In the genomic region with DNA sequence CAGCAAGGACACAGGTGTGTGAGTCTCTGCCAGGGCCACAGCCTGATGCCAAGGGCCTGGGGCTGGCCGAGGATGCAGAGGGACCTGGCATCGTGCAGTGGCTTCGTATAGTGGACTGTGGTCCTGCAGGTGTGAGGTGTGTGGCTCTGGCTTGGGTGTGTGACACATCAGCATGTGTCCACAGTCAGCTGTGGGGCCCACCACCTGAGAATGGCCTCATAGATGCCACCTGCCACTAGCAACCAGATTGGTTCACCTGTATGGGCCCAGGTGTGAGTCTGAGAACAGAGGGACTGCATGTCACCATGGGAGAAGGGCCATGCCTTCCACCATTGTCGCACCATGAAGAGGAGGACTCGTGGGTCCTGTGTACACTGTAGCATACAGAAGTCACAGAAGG, we compare ENCODE assay signal across 2 cellular contexts.
TF ChIP-seq lines count a peak whose summit lies in the region.

No MANE protein-coding gene starts in this region.

TF ChIP-seq in liver, 16 proteins besides CTCF, POLR2A, EP300 and RAD21:
- no peak for TF ChIP-seq HNF4G (IDR thresholded peaks at IDR 0.05)
- TF ChIP-seq JUND (IDR thresholded peaks at IDR 0.05) = no peak
- TF ChIP-seq, protein P1, sequence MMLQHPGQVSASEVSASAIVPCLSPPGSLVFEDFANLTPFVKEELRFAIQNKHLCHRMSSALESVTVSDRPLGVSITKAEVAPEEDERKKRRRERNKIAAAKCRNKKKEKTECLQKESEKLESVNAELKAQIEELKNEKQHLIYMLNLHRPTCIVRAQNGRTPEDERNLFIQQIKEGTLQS (IDR thresholded peaks at IDR 0.05) = no peak
- no peak for TF ChIP-seq RXRA (IDR thresholded peaks at IDR 0.05)
- no peak for TF ChIP-seq NR2F2 (IDR thresholded peaks at IDR 0.05)
- no peak for TF ChIP-seq TAF1 (conservative IDR thresholded peaks at IDR 0.05)
- TF ChIP-seq SP1 (IDR thresholded peaks at IDR 0.05) = no peak
- TF ChIP-seq, protein P2, sequence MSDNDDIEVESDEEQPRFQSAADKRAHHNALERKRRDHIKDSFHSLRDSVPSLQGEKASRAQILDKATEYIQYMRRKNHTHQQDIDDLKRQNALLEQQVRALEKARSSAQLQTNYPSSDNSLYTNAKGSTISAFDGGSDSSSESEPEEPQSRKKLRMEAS (IDR thresholded peaks at IDR 0.05) = no peak
- TF ChIP-seq YY1 (IDR thresholded peaks at IDR 0.05) = no peak
- no peak for TF ChIP-seq GABPA (IDR thresholded peaks at IDR 0.05 in 1 of 2, conservative IDR thresholded peaks at IDR 0.05 in 1 of 2)
- TF ChIP-seq FOXA2 (IDR thresholded peaks at IDR 0.05) = no peak
- TF ChIP-seq, protein P3, sequence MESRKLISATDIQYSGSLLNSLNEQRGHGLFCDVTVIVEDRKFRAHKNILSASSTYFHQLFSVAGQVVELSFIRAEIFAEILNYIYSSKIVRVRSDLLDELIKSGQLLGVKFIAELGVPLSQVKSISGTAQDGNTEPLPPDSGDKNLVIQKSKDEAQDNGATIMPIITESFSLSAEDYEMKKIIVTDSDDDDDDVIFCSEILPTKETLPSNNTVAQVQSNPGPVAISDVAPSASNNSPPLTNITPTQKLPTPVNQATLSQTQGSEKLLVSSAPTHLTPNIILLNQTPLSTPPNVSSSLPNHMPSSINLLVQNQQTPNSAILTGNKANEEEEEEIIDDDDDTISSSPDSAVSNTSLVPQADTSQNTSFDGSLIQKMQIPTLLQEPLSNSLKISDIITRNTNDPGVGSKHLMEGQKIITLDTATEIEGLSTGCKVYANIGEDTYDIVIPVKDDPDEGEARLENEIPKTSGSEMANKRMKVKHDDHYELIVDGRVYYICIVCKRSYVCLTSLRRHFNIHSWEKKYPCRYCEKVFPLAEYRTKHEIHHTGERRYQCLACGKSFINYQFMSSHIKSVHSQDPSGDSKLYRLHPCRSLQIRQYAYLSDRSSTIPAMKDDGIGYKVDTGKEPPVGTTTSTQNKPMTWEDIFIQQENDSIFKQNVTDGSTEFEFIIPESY (IDR thresholded peaks at IDR 0.05) = no peak
- no peak for TF ChIP-seq EGR1 (IDR thresholded peaks at IDR 0.05; ENCODE audit: low read depth in 2 of 2)
- TF ChIP-seq HNF4A (conservative IDR thresholded peaks at IDR 0.05) = no peak
- TF ChIP-seq, protein P4, sequence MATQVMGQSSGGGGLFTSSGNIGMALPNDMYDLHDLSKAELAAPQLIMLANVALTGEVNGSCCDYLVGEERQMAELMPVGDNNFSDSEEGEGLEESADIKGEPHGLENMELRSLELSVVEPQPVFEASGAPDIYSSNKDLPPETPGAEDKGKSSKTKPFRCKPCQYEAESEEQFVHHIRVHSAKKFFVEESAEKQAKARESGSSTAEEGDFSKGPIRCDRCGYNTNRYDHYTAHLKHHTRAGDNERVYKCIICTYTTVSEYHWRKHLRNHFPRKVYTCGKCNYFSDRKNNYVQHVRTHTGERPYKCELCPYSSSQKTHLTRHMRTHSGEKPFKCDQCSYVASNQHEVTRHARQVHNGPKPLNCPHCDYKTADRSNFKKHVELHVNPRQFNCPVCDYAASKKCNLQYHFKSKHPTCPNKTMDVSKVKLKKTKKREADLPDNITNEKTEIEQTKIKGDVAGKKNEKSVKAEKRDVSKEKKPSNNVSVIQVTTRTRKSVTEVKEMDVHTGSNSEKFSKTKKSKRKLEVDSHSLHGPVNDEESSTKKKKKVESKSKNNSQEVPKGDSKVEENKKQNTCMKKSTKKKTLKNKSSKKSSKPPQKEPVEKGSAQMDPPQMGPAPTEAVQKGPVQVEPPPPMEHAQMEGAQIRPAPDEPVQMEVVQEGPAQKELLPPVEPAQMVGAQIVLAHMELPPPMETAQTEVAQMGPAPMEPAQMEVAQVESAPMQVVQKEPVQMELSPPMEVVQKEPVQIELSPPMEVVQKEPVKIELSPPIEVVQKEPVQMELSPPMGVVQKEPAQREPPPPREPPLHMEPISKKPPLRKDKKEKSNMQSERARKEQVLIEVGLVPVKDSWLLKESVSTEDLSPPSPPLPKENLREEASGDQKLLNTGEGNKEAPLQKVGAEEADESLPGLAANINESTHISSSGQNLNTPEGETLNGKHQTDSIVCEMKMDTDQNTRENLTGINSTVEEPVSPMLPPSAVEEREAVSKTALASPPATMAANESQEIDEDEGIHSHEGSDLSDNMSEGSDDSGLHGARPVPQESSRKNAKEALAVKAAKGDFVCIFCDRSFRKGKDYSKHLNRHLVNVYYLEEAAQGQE (IDR thresholded peaks at IDR 0.05) = no peak
- TF ChIP-seq FOXA1 (IDR thresholded peaks at IDR 0.05) = no peak

TF ChIP-seq in HepG2, 621 proteins besides CTCF, POLR2A, EP300 and RAD21:
- TF ChIP-seq ZNF225 (CRISPR knock-in tag; IDR thresholded peaks at IDR 0.05) = no peak
- no peak for TF ChIP-seq HES4 (CRISPR knock-in tag; IDR thresholded peaks at IDR 0.05; ENCODE audit: borderline replicate concordance)
- no peak for TF ChIP-seq BCL6 (CRISPR knock-in tag; IDR thresholded peaks at IDR 0.05)
- TF ChIP-seq RFX1 (IDR thresholded peaks at IDR 0.05) = no peak
- no peak for TF ChIP-seq ZNF563 (CRISPR knock-in tag; IDR thresholded peaks at IDR 0.05)
- TF ChIP-seq ZNF317 (CRISPR knock-in tag; IDR thresholded peaks at IDR 0.05) = no peak
